ENCODE assay signal across 17 cellular contexts in genomic region chr6:105808571-105808970, GRCh38.
A peak's percentile ranks its signal among the peaks of the same experiment; 100 is the strongest.
DNase-seq lines count a peak whose midpoint lies in the region; ATAC-seq and TF ChIP-seq lines count a peak whose summit lies in the region.
"Had no signal": no experiment of that assay in that cellular context is flagged by ENCODE, and none has a peak within 500 bp of the region (broad histone marks: within the 10 kb centered on the region; RNA-seq: fewer than 3 reads in every experiment).

No MANE protein-coding gene starts in this region.

- no TSS peak for BruUV-seq in MCF 10A (replicated peaks; lab: Mats Ljungman, UMichigan)

- H3K4me1 Mint-ChIP-seq in T-helper 2 cell treated with Interferon-gamma antibody and Interleukin-4, amounts not matched to agents 5 μg/mL and 100 μg/mL, for 36 hours (ENCODE audit: low read depth): peaks cover 46% of the 10 kb centered on the region
- peaks cover 27 to 30% of the 10 kb centered on the region in 2 donors for H3K4me1 Mint-ChIP-seq in effector memory CD8-positive, alpha-beta T cell (ENCODE audit: low read depth in 2 of 2)
- H3K4me1 Mint-ChIP-seq in MCF 10A (ENCODE audit: insufficient read depth, unreplicated experiment): peaks cover 30% of the 10 kb centered on the region

- peaks cover 5% of the 10 kb centered on the region; the same call in 1 of the 2 replicates for H3F3A ChIP-seq in Loucy (ENCODE audit: low read depth)

- ATAC-seq in effector memory CD8-positive, alpha-beta T cell (replicated peaks): no peak

- no peaks in the 10 kb centered on the region for H4K20me1 ChIP-seq in BLaER1 treated with 17β-estradiol and CSF1 and Interleukin-3, amounts not matched to agents 10 nM and 100 nM
- H4K20me1 ChIP-seq in Loucy (ENCODE audit: insufficient read depth, low read length, poor library complexity, severe bottlenecking): no peaks in the 10 kb centered on the region

- CTCF ChIA-PET in MCF 10A (lab: Yijun Ruan, JAX): interaction anchor here (1.6 kb wide), 1 partner anchor 11 kb away, joined by 3 read pairs; no protein-coding TSS in a partner anchor

- peak overlapping the region in 7 of 11 experiments; percentile 61 to 88 (median 81); a peak in 13 of 22 replicates for H3K4me2 ChIP-seq in BLaER1 treated with 17β-estradiol and CSF1 and Interleukin-3, amounts not matched to agents 10 nM and 100 nM
- H3K4me2 ChIP-seq in Loucy (ENCODE audit: low read depth, low read length, poor library complexity, severe bottlenecking): peak overlapping the region; percentile 72

- DNase-seq in T-helper 2 cell treated with Interferon-gamma antibody and Interleukin-4, amounts not matched to agents 5 μg/mL and 100 μg/mL, for 36 hours (ENCODE audit: low spot score): no peak
- DNase-seq in T-helper 2 cell (no peak), MCF 10A (ENCODE audit: unreplicated experiment) (no peak)
- no peak for DNase-seq in effector memory CD8-positive, alpha-beta T cell
- no peak for DNase-seq in effector memory CD4-positive, alpha-beta T cell
- DNase-seq: 8988T, AML-193, GDM1, NCI-H1092 treated with DMSO at 0.1 percent for 48 hours, NCI-H2029 treated with DMSO at 0.1 percent for 48 hours, NCI-H2171, NCI-H345, NCI-H524, SJCRH30 had no signal

- H3K9me2 ChIP-seq in Loucy (replicated peaks; ENCODE audit: low read depth, low read length): no peaks in the 10 kb centered on the region

- H3K9me3 Mint-ChIP-seq in T-helper 2 cell treated with Interferon-gamma antibody and Interleukin-4, amounts not matched to agents 5 μg/mL and 100 μg/mL, for 36 hours: peaks cover 10% of the 10 kb centered on the region
- no peaks in the 10 kb centered on the region for H3K9me3 Mint-ChIP-seq in effector memory CD8-positive, alpha-beta T cell
- peaks cover 8% of the 10 kb centered on the region for H3K9me3 Mint-ChIP-seq in MCF 10A (ENCODE audit: unreplicated experiment)

- peak overlapping the region; percentile 21 for H3K27ac Mint-ChIP-seq in T-helper 2 cell treated with Interferon-gamma antibody and Interleukin-4, amounts not matched to agents 5 μg/mL and 100 μg/mL, for 36 hours
- H3K27ac Mint-ChIP-seq in effector memory CD8-positive, alpha-beta T cell: peak overlapping the region; percentile 26 to 47
- H3K27ac Mint-ChIP-seq in MCF 10A (ENCODE audit: low read depth, unreplicated experiment): no peak overlapping the region

- H3K9ac ChIP-seq in BLaER1 treated with 17β-estradiol and CSF1 and Interleukin-3, amounts not matched to agents 10 nM and 100 nM: no peak overlapping the region
- no peak overlapping the region for H3K9ac ChIP-seq in Loucy (ENCODE audit: low read depth, low read length, poor library complexity, severe bottlenecking)

- peak overlapping the region in 5 of 11 experiments; percentile 3 to 74 (median 70); a peak in 2 of 22 replicates for H3K27ac ChIP-seq in BLaER1 treated with 17β-estradiol and CSF1 and Interleukin-3, amounts not matched to agents 10 nM and 100 nM
- no peak overlapping the region for H3K27ac ChIP-seq in effector memory CD4-positive, alpha-beta T cell (ENCODE audit: insufficient read depth, low read length, poor library complexity, severe bottlenecking)
- H3K27ac ChIP-seq: C4-2B, SJCRH30 had no signal

- peaks cover 13 to 68% (median 42%) of the 10 kb centered on the region in 10 experiments for H3K4me1 ChIP-seq in BLaER1 treated with 17β-estradiol and CSF1 and Interleukin-3, amounts not matched to agents 10 nM and 100 nM
- peaks cover 46% of the 10 kb centered on the region for H3K4me1 ChIP-seq in Loucy (ENCODE audit: insufficient read depth, low read length, poor library complexity, severe bottlenecking)
- H3K4me1 ChIP-seq in effector memory CD4-positive, alpha-beta T cell (ENCODE audit: control insufficient read depth, insufficient read depth, low read length, poor library complexity, severe bottlenecking): peaks cover 23% of the 10 kb centered on the region
- H3K4me1 ChIP-seq: SJCRH30 had no signal

- no peak overlapping the region for H3K4me3 Mint-ChIP-seq in T-helper 2 cell treated with Interferon-gamma antibody and Interleukin-4, amounts not matched to agents 5 μg/mL and 100 μg/mL, for 36 hours
- H3K4me3 Mint-ChIP-seq in effector memory CD8-positive, alpha-beta T cell: no peak overlapping the region
- no peak overlapping the region for H3K4me3 Mint-ChIP-seq in MCF 10A (ENCODE audit: unreplicated experiment)

- no peaks in the 10 kb centered on the region for H3K79me2 ChIP-seq in Loucy (ENCODE audit: insufficient read depth, low read length)

- H3K4me3 ChIP-seq in BLaER1 treated with 17β-estradiol and CSF1 and Interleukin-3, amounts not matched to agents 10 nM and 100 nM: no peak overlapping the region
- H3K4me3 ChIP-seq in Loucy (ENCODE audit: low read length, poor library complexity, severe bottlenecking): no peak overlapping the region
- H3K4me3 ChIP-seq in effector memory CD4-positive, alpha-beta T cell (ENCODE audit: insufficient read depth, low read depth, low read length, poor library complexity, severe bottlenecking): no peak overlapping the region
- H3K4me3 ChIP-seq: SJCRH30 had no signal

- H3K9me3 ChIP-seq in BLaER1 treated with 17β-estradiol and CSF1 and Interleukin-3, amounts not matched to agents 10 nM and 100 nM (replicated peaks in 1 of 11): peaks cover 0 to 7% (median 0%) of the 10 kb centered on the region in 11 experiments; a peak in 5 of 22 replicates
- H3K9me3 ChIP-seq in Loucy (ENCODE audit: insufficient read depth, low read depth, low read length): no peaks in the 10 kb centered on the region
- H3K9me3 ChIP-seq in effector memory CD4-positive, alpha-beta T cell (ENCODE audit: control insufficient read depth, low read length): no peaks in the 10 kb centered on the region
- H3K9me3 ChIP-seq: SJCRH30 had no signal

- TF ChIP-seq CTCF in Loucy (conservative IDR thresholded peaks at IDR 0.05; ENCODE audit: low read length): no peak
- no peak for TF ChIP-seq CTCF in MCF 10A (IDR thresholded peaks at IDR 0.05; ENCODE audit: unreplicated experiment)

- no peaks in the 10 kb centered on the region for H3K36me3 ChIP-seq in BLaER1 treated with 17β-estradiol and CSF1 and Interleukin-3, amounts not matched to agents 10 nM and 100 nM
- H3K36me3 ChIP-seq in Loucy (ENCODE audit: insufficient read depth, low read length): no peaks in the 10 kb centered on the region
- H3K36me3 ChIP-seq in effector memory CD4-positive, alpha-beta T cell (ENCODE audit: control insufficient read depth, insufficient read depth, low read length): no peaks in the 10 kb centered on the region
- H3K36me3 ChIP-seq: SJCRH30 had no signal

- H3K27me3 ChIP-seq in BLaER1 treated with 17β-estradiol and CSF1 and Interleukin-3, amounts not matched to agents 10 nM and 100 nM: no peaks in the 10 kb centered on the region
- H3K27me3 ChIP-seq in Loucy (ENCODE audit: insufficient read depth, low read length, poor library complexity, severe bottlenecking): no peaks in the 10 kb centered on the region
- no peaks in the 10 kb centered on the region for H3K27me3 ChIP-seq in effector memory CD4-positive, alpha-beta T cell (replicated peaks; ENCODE audit: control insufficient read depth, insufficient read depth, low read length, poor library complexity, severe bottlenecking)
- H3K27me3 ChIP-seq: SJCRH30 had no signal

- no peaks in the 10 kb centered on the region for H3K27me3 Mint-ChIP-seq in T-helper 2 cell treated with Interferon-gamma antibody and Interleukin-4, amounts not matched to agents 5 μg/mL and 100 μg/mL, for 36 hours (ENCODE audit: low read depth)
- no peaks in the 10 kb centered on the region for H3K27me3 Mint-ChIP-seq in effector memory CD8-positive, alpha-beta T cell
- no peaks in the 10 kb centered on the region for H3K27me3 Mint-ChIP-seq in MCF 10A (ENCODE audit: insufficient read depth, unreplicated experiment)

- H2AFZ ChIP-seq in Loucy (ENCODE audit: low read length): no peak overlapping the region

- POLR2A ChIA-PET in MCF 10A (lab: Yijun Ruan, JAX): interaction anchor here (2.3 kb wide), 1 partner anchor 10 kb away, joined by 16 read pairs; no protein-coding TSS in a partner anchor

- peaks cover 8% of the 10 kb centered on the region for H3K36me3 Mint-ChIP-seq in T-helper 2 cell treated with Interferon-gamma antibody and Interleukin-4, amounts not matched to agents 5 μg/mL and 100 μg/mL, for 36 hours (ENCODE audit: low read depth)
- H3K36me3 Mint-ChIP-seq in effector memory CD8-positive, alpha-beta T cell (ENCODE audit: insufficient read depth): no peaks in the 10 kb centered on the region
- H3K36me3 Mint-ChIP-seq in MCF 10A (ENCODE audit: insufficient read depth, unreplicated experiment): no peaks in the 10 kb centered on the region

- intact Hi-C loops in MCF 10A (cut with micrococcal nuclease): no loop called here
